In genomic region chr4:186809070-186809469, GRCh38 we compare ENCODE assay signal across 15 cellular contexts.
DNase-seq lines count a peak whose midpoint lies in the region; ATAC-seq, FAIRE-seq and TF ChIP-seq lines count a peak whose summit lies in the region.
"Had no signal": no experiment of that assay in that cellular context is flagged by ENCODE, and none has a peak within 500 bp of the region (broad histone marks: within the 10 kb centered on the region; RNA-seq: fewer than 3 reads in every experiment).

No MANE protein-coding gene starts in this region.

- H3K9ac ChIP-seq in mammary epithelial cell (ENCODE audit: insufficient read depth, low read length) (no peak overlapping the region), K562 (ENCODE audit: insufficient read depth in 1 of 2, low read depth in 2 of 2, low read length in 2 of 2) (no peak overlapping the region)
- H3K9ac ChIP-seq: BLaER1 treated with 17β-estradiol and CSF1 and Interleukin-3, amounts not matched to agents 10 nM and 100 nM had no signal

- no peak for TF ChIP-seq EP300 in K562 (IDR thresholded peaks at IDR 0.05; ENCODE audit: low read length)

- TF ChIP-seq POLR2A in K562 (conservative IDR thresholded peaks at IDR 0.05) = no peak

- TF ChIP-seq CTCF in mammary epithelial cell (conservative IDR thresholded peaks at IDR 0.05 in 1 of 2, IDR thresholded peaks at IDR 0.05 in 1 of 2; ENCODE audit: extremely low read depth in 1 of 2, insufficient read depth in 1 of 2, low read depth in 1 of 2, low read length in 2 of 2) = no peak
- no peak for TF ChIP-seq CTCF in MCF 10A (IDR thresholded peaks at IDR 0.05; ENCODE audit: unreplicated experiment)
- no peak for TF ChIP-seq CTCF in K562 (IDR thresholded peaks at IDR 0.05 in 2 of 3, conservative IDR thresholded peaks at IDR 0.05 in 1 of 3; ENCODE audit: insufficient read depth in 2 of 3, low read depth in 1 of 3, low read length in 3 of 3)
- no peak for TF ChIP-seq CTCF in neural crest cell (conservative IDR thresholded peaks at IDR 0.05)

- peak overlapping the region; percentile 58 for H3K4me2 ChIP-seq in mammary epithelial cell (ENCODE audit: insufficient read depth, low read depth, low read length)
- H3K4me2 ChIP-seq in K562 (ENCODE audit: insufficient read depth, low read length) = 0 out of 2 replicates have a peak overlapping the region, but pooled peaks have one; percentile 7

- no peaks in the 10 kb centered on the region for H3K27me3 ChIP-seq in mammary epithelial cell (ENCODE audit: insufficient read depth, low read length)
- no peaks in the 10 kb centered on the region for H3K27me3 ChIP-seq in K562 (ENCODE audit: control insufficient read depth in 2 of 2, insufficient read depth in 2 of 2, low read length in 2 of 2)
- H3K27me3 ChIP-seq in small intestine (ENCODE audit: control insufficient read depth in 2 of 2, insufficient read depth in 2 of 2, low read length in 2 of 2) = no peaks in the 10 kb centered on the region
- H3K27me3 ChIP-seq: BLaER1 treated with 17β-estradiol and CSF1 and Interleukin-3, amounts not matched to agents 10 nM and 100 nM had no signal

- no peaks in the 10 kb centered on the region for H3K4me1 Mint-ChIP-seq in MCF 10A (ENCODE audit: insufficient read depth, unreplicated experiment)
- H3K4me1 Mint-ChIP-seq in neural crest cell = peaks cover 11% of the 10 kb centered on the region
- H3K4me1 Mint-ChIP-seq in activated naive CD4-positive, alpha-beta T cell treated with anti-CD3 and anti-CD28 coated beads, Interleukin-2, amount 10 ng/mL, durations not matched to agents 7 days and 5 days = no peaks in the 10 kb centered on the region
- H3K4me1 Mint-ChIP-seq: CD4-positive, CD25-positive, alpha-beta regulatory T cell had no signal

- H3K36me3 ChIP-seq in mammary epithelial cell (ENCODE audit: insufficient read depth, low read length) (no peaks in the 10 kb centered on the region), K562 (ENCODE audit: control insufficient read depth, insufficient read depth, low read length) (no peaks in the 10 kb centered on the region; the same call in 2 of the 3 replicates), small intestine (ENCODE audit: control insufficient read depth in 2 of 2, insufficient read depth in 2 of 2, low read length in 2 of 2) (no peaks in the 10 kb centered on the region)
- H3K36me3 ChIP-seq: HAP-1 had no signal

- CTCF ChIA-PET in mammary epithelial cell (lab: Charles Lee; ENCODE audit: low non-redundant PET) = no interaction called here
- CTCF ChIA-PET in MCF 10A (lab: Yijun Ruan, JAX) = no interaction called here
- CTCF ChIA-PET in K562 (lab: Yijun Ruan, JAX; ENCODE audit: low intra/inter-chr PET ratio) = no interaction called here
- CTCF ChIA-PET in activated naive CD4-positive, alpha-beta T cell treated with anti-CD3 and anti-CD28 coated beads, Interleukin-2, amount 10 ng/mL, durations not matched to agents 7 days and 5 days (lab: Charles Lee) = no interaction called here

- DNase-seq in mammary epithelial cell (no peak), MCF 10A (ENCODE audit: unreplicated experiment) (no peak), K562 (ENCODE audit: extremely low read depth in 1 of 4, low spot score in 3 of 4) (peak in 1 of 4 experiments; percentile 69), neural crest cell (ENCODE audit: low read depth, low spot score) (no peak), DMS 273 (lab: John Stamatoyannopoulos, UW; ENCODE audit: unreplicated experiment) (no peak), small intestine (no peak)
- no peak for DNase-seq in activated naive CD4-positive, alpha-beta T cell treated with anti-CD3 and anti-CD28 coated beads, Interleukin-2, amount 10 ng/mL, durations not matched to agents 7 days and 5 days
- DNase-seq: 8988T; CD4-positive, CD25-positive, alpha-beta regulatory T cell; DMS 273 treated with DMSO at 0.1 percent for 48 hours had no signal

- BruUV-seq in mammary epithelial cell (replicated peaks; lab: Mats Ljungman, UMichigan) (no TSS peak), MCF 10A (replicated peaks; lab: Mats Ljungman, UMichigan) (no TSS peak), K562 (replicated peaks; lab: Mats Ljungman, UMichigan) (no TSS peak)

- H3K79me2 ChIP-seq in mammary epithelial cell (ENCODE audit: insufficient read depth, low read length) = no peaks in the 10 kb centered on the region
- no peaks in the 10 kb centered on the region for H3K79me2 ChIP-seq in K562 (ENCODE audit: control insufficient read depth, insufficient read depth, low read length)

- intact Hi-C loops in mammary epithelial cell (cut with micrococcal nuclease) (no loop called here), MCF 10A (cut with micrococcal nuclease) (no loop called here), K562 (cut with micrococcal nuclease) (no loop called here)

- H4K20me1 ChIP-seq in mammary epithelial cell (ENCODE audit: insufficient read depth, low read length) (no peaks in the 10 kb centered on the region), K562 (replicated peaks; ENCODE audit: control insufficient read depth, insufficient read depth, low read length) (no peaks in the 10 kb centered on the region)
- H4K20me1 ChIP-seq: BLaER1 treated with 17β-estradiol and CSF1 and Interleukin-3, amounts not matched to agents 10 nM and 100 nM had no signal

- H3K9me3 Mint-ChIP-seq in MCF 10A (ENCODE audit: unreplicated experiment) (no peaks in the 10 kb centered on the region), neural crest cell (peaks cover 5% of the 10 kb centered on the region)
- no peaks in the 10 kb centered on the region for H3K9me3 Mint-ChIP-seq in activated naive CD4-positive, alpha-beta T cell treated with anti-CD3 and anti-CD28 coated beads, Interleukin-2, amount 10 ng/mL, durations not matched to agents 7 days and 5 days

- in situ Hi-C loops in mammary epithelial cell (cut with MboI; ENCODE audit: low sequenced_read_pairs in 2 of 2) (no loop called here), K562 (cut with MboI) (no loop called here)

- no peak overlapping the region for H2AFZ ChIP-seq in mammary epithelial cell (ENCODE audit: low read depth, low read length)
- H2AFZ ChIP-seq in K562 (ENCODE audit: low read depth, low read length) = peak overlapping the region; percentile 81; the same call in 1 of the 2 replicates

- POLR2A ChIA-PET in MCF 10A (lab: Yijun Ruan, JAX) (no interaction called here), K562 (lab: Yijun Ruan, JAX) (interaction anchor here (0.8 kb wide), 1 partner anchor 47 kb away, joined by 3 read pairs; no protein-coding TSS in a partner anchor)

- H3K4me1 ChIP-seq in mammary epithelial cell (ENCODE audit: insufficient read depth, low read length) = peaks cover 16% of the 10 kb centered on the region
- H3K4me1 ChIP-seq in K562 (replicated peaks in 1 of 2; ENCODE audit: control insufficient read depth in 2 of 2, insufficient read depth in 2 of 2, low read length in 2 of 2) = peaks cover 3 to 11% of the 10 kb centered on the region in 2 experiments; a peak in 2 of 5 replicates
- no peaks in the 10 kb centered on the region for H3K4me1 ChIP-seq in small intestine (ENCODE audit: control insufficient read depth in 2 of 2, insufficient read depth in 1 of 2, low read depth in 1 of 2, low read length in 1 of 2)

- peak; percentile 71 for ATAC-seq in K562

- 100% methylated on average over 2 of the region's 2 CpGs for WGBS in mammary epithelial cell (ENCODE audit: low coverage, missing lambda C conversion rate)
- 34% methylated on average over 2 of the region's 2 CpGs for WGBS in K562 (ENCODE audit: insufficient coverage, low coverage, missing lambda C conversion rate)
- 94 to 99% (median 98%) methylated on average over 2 of the region's 2 CpGs for WGBS in small intestine, 3 donors

- no peak overlapping the region for H3K4me3 ChIP-seq in mammary epithelial cell (replicated peaks in 1 of 3; ENCODE audit: insufficient read depth in 1 of 3, low read depth in 2 of 3, low read length in 3 of 3)
- no peak overlapping the region for H3K4me3 ChIP-seq in K562
- H3K4me3 ChIP-seq in small intestine (ENCODE audit: low read depth in 1 of 2, low read length in 2 of 2) = no peak overlapping the region
- H3K4me3 ChIP-seq: BLaER1 treated with 17β-estradiol and CSF1 and Interleukin-3, amounts not matched to agents 10 nM and 100 nM; HAP-1 had no signal

- H3K27ac ChIP-seq in mammary epithelial cell (ENCODE audit: insufficient read depth, low read depth, low read length) (peak overlapping the region; percentile 12), K562 (ENCODE audit: extremely low read depth, low read depth, low read length) (peak overlapping the region; percentile 59; the same call in 1 of the 3 replicates), small intestine (ENCODE audit: low read depth in 1 of 2, low read length in 1 of 2) (no peak overlapping the region)
- H3K27ac ChIP-seq: BLaER1 treated with 17β-estradiol and CSF1 and Interleukin-3, amounts not matched to agents 10 nM and 100 nM; HL-60 had no signal

- dilution Hi-C loops in mammary epithelial cell (cut with HindIII; ENCODE audit: low sequenced_read_pairs) = no loop called here

- H3K27ac Mint-ChIP-seq in MCF 10A (ENCODE audit: low read depth, unreplicated experiment) (no peak overlapping the region), neural crest cell (ENCODE audit: unreplicated experiment) (peak overlapping the region; percentile 47)
- H3K27ac Mint-ChIP-seq in activated naive CD4-positive, alpha-beta T cell treated with anti-CD3 and anti-CD28 coated beads, Interleukin-2, amount 10 ng/mL, durations not matched to agents 7 days and 5 days = no peak overlapping the region
- H3K27ac Mint-ChIP-seq: CD4-positive, CD25-positive, alpha-beta regulatory T cell had no signal

- H3K9me1 ChIP-seq in K562 (ENCODE audit: control insufficient read depth, insufficient read depth, low read length) = no peaks in the 10 kb centered on the region

- no peak for TF ChIP-seq RAD21 in K562 (CRISPR knock-in tag; conservative IDR thresholded peaks at IDR 0.05 in 1 of 2, IDR thresholded peaks at IDR 0.05 in 1 of 2)

- FAIRE-seq in K562 (lab: Jason Lieb, UNC) (peak; percentile 70), small intestine (lab: Jason Lieb, UNC) (no peak)
- FAIRE-seq: GM18507, H1 had no signal

- H3K36me3 Mint-ChIP-seq in MCF 10A (ENCODE audit: insufficient read depth, unreplicated experiment) (no peaks in the 10 kb centered on the region), neural crest cell (ENCODE audit: low read depth) (no peaks in the 10 kb centered on the region)
- H3K36me3 Mint-ChIP-seq in activated naive CD4-positive, alpha-beta T cell treated with anti-CD3 and anti-CD28 coated beads, Interleukin-2, amount 10 ng/mL, durations not matched to agents 7 days and 5 days = no peaks in the 10 kb centered on the region
- H3K36me3 Mint-ChIP-seq: CD4-positive, CD25-positive, alpha-beta regulatory T cell had no signal

- H3K9me3 ChIP-seq in mammary epithelial cell (replicated peaks; ENCODE audit: insufficient read depth, low read length) (no peaks in the 10 kb centered on the region), K562 (replicated peaks; ENCODE audit: control insufficient read depth, insufficient read depth, low read depth, low read length) (no peaks in the 10 kb centered on the region), small intestine (ENCODE audit: control insufficient read depth, low read depth) (no peaks in the 10 kb centered on the region)
- H3K9me3 ChIP-seq: HAP-1 had no signal

- H3K4me3 Mint-ChIP-seq in MCF 10A (ENCODE audit: unreplicated experiment) (no peak overlapping the region), neural crest cell (no peak overlapping the region)
- H3K4me3 Mint-ChIP-seq in activated naive CD4-positive, alpha-beta T cell treated with anti-CD3 and anti-CD28 coated beads, Interleukin-2, amount 10 ng/mL, durations not matched to agents 7 days and 5 days = no peak overlapping the region
- H3K4me3 Mint-ChIP-seq: CD4-positive, CD25-positive, alpha-beta regulatory T cell had no signal

- no peaks in the 10 kb centered on the region for H3K27me3 Mint-ChIP-seq in MCF 10A (ENCODE audit: insufficient read depth, unreplicated experiment)
- no peaks in the 10 kb centered on the region for H3K27me3 Mint-ChIP-seq in neural crest cell (ENCODE audit: low read depth)
- H3K27me3 Mint-ChIP-seq in activated naive CD4-positive, alpha-beta T cell treated with anti-CD3 and anti-CD28 coated beads, Interleukin-2, amount 10 ng/mL, durations not matched to agents 7 days and 5 days = no peaks in the 10 kb centered on the region
- H3K27me3 Mint-ChIP-seq: CD4-positive, CD25-positive, alpha-beta regulatory T cell had no signal

Comparison
In these comparisons a context has a peak if more than half of its experiments do, and no peak if none do; other contexts are left out.
1. H3K27ac ChIP-seq: peak in mammary epithelial cell (single experiment) and K562 (single experiment); none in small intestine (0 of 2).